26 cellular contexts compared by ENCODE assay signal in the genomic region with DNA sequence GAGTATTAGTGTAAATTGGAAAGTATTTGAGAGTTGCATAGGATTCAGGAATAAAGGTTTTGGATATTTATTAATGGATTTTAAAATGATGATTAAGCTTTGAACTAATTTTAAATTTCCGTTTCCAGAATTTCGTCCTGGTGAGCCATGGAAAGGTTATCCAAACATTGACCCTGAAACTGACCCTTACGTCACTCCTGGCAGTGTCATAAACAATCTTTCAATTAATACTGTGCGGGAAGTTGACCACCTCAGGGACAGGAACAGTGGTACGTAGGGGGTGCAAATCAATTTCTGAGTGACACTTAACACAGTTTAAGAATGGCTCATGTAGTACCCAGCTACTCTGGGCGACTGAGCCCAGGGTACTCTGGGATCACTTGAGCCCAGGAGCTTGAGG. TPM values are rescaled to one million over a fixed set of nuclear protein-coding genes. Genes with fewer than 3 reads are reported as not detected.
"Had no signal": no experiment of that assay in that cellular context is flagged by ENCODE, and none has a peak within 500 bp of the region (broad histone marks: within the 10 kb centered on the region; RNA-seq: fewer than 3 reads in every experiment).

No MANE protein-coding gene starts in this region.

- H3K27ac ChIP-seq: colonic mucosa, neutrophil, pancreas, sigmoid colon, testis, tibial artery had no signal

- H3K27me3 ChIP-seq: colonic mucosa, neutrophil, pancreas, sigmoid colon, testis, tibial artery had no signal

- H3K9me3 ChIP-seq: colonic mucosa, neutrophil, pancreas, sigmoid colon, testis, tibial artery had no signal

- DNase-seq: colonic mucosa; effector memory CD8-positive, alpha-beta T cell; hypothalamus; immature natural killer cell; islet precursor cell; kidney glomerular epithelial cell; left colon; left ventricle myocardium superior; mammary epithelial cell; natural killer cell; pancreas; sigmoid colon; stimulated activated CD4-positive, alpha-beta T cell treated with anti-CD3 and anti-CD28 coated beads, Interleukin-4, amount 100 ng/mL, for 4 hours; stimulated activated naive CD4-positive, alpha-beta T cell; substantia nigra; testis; tibial artery had no signal

- H3K4me3 ChIP-seq: colonic mucosa, pancreas, sigmoid colon, testis, tibial artery had no signal

- ATAC-seq: effector memory CD8-positive, alpha-beta T cell; left colon; left ventricle myocardium superior; natural killer cell; pancreas had no signal

- FAIRE-seq: endometrium, frontal cortex, pancreas had no signal

- H3K4me1 ChIP-seq: colonic mucosa, pancreas, tibial artery had no signal

RNA-seq across cellular contexts. Expression of gene SLC5A11, which starts 29.1 kb away (rescaled TPM):
- total RNA-seq: chondrocyte, fibroblast of villous mesenchyme, frontal cortex, left ventricle myocardium superior, mammary epithelial cell, neural crest cell, posterior vena cava, skeletal muscle tissue, urinary bladder had no signal
- polyA plus RNA-seq: immature natural killer cell had no signal
